18 cellular contexts compared by ENCODE assay signal in the genomic region with DNA sequence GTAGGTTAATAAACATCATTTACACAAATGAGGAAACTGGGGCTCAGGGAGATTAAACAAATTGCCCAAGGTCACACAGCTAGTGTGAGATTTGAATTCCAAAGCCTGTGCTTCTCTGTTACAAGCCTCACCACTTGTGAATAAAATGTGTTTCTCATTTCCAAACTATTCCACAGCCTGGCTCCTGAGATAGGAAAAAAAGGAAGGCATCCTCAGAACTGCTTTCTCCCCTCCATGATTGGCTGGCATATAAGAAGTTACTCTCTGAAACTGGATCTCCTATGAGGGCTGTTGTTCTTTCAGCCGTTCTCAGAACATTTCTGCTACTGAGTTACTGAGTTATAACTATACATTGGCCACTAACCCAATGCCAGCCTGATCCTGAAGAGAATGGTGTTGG.
A peak's percentile ranks its signal among the peaks of the same experiment; 100 is the strongest.
DNase-seq lines count a peak whose midpoint lies in the region; ATAC-seq, FAIRE-seq and TF ChIP-seq lines count a peak whose summit lies in the region.
"Had no signal": no experiment of that assay in that cellular context is flagged by ENCODE, and none has a peak within 500 bp of the region (broad histone marks: within the 10 kb centered on the region; RNA-seq: fewer than 3 reads in every experiment).

No MANE protein-coding gene starts in this region.

- H3K27me3 Mint-ChIP-seq in effector memory CD8-positive, alpha-beta T cell, result peaks cover 6 to 15% of the 10 kb centered on the region in 2 donors

- no peak overlapping the region for H2AFZ ChIP-seq in mammary epithelial cell (ENCODE audit: low read depth, low read length)

- no peak overlapping the region for H3K4me2 ChIP-seq in mammary epithelial cell (ENCODE audit: insufficient read depth, low read depth, low read length)

- intact Hi-C loops in breast epithelium (cut with DNase I; ENCODE audit: low total_unique reads) (no loop called here), mammary epithelial cell (cut with micrococcal nuclease) (no loop called here), tibial artery (cut with DNase I; ENCODE audit: low total_unique reads) (no loop called here)

- no TSS peak for BruUV-seq in mammary epithelial cell (replicated peaks; lab: Mats Ljungman, UMichigan)

- in situ Hi-C loops in mammary epithelial cell (cut with MboI; ENCODE audit: low sequenced_read_pairs in 2 of 2), result no loop called here

- WGBS in mammary epithelial cell (ENCODE audit: low coverage, missing lambda C conversion rate), result 44% methylated on average over 1 of the region's 1 CpG

- no peaks in the 10 kb centered on the region for H3K36me3 Mint-ChIP-seq in effector memory CD8-positive, alpha-beta T cell (ENCODE audit: insufficient read depth)

- H3K4me3 ChIP-seq in breast epithelium (no peak overlapping the region), mammary epithelial cell (replicated peaks in 1 of 3; ENCODE audit: insufficient read depth in 1 of 3, low read depth in 2 of 3, low read length in 3 of 3) (no peak overlapping the region), bronchial epithelial cell (ENCODE audit: low read depth, low read length) (no peak overlapping the region), muscle layer of colon (ENCODE audit: low read depth in 1 of 2, low read length in 2 of 2) (no peak overlapping the region), tibial artery (no peak overlapping the region), Peyer's patch (no peak overlapping the region)
- H3K4me3 ChIP-seq: HAP-1, MG63 had no signal

- H3K27me3 ChIP-seq in breast epithelium (no peaks in the 10 kb centered on the region), mammary epithelial cell (ENCODE audit: insufficient read depth, low read length) (peaks cover 13% of the 10 kb centered on the region), bronchial epithelial cell (ENCODE audit: control insufficient read depth, insufficient read depth, low read length) (no peaks in the 10 kb centered on the region), muscle layer of colon (ENCODE audit: control insufficient read depth in 1 of 2, insufficient read depth in 2 of 2, low read length in 2 of 2) (no peaks in the 10 kb centered on the region), tibial artery (no peaks in the 10 kb centered on the region), Peyer's patch (no peaks in the 10 kb centered on the region)
- H3K27me3 ChIP-seq: MG63 had no signal

- no peaks in the 10 kb centered on the region for H3K9me3 Mint-ChIP-seq in effector memory CD8-positive, alpha-beta T cell

- H3K27ac Mint-ChIP-seq in effector memory CD8-positive, alpha-beta T cell, result no peak overlapping the region

- no peak for ATAC-seq in effector memory CD8-positive, alpha-beta T cell (replicated peaks)
- ATAC-seq: HepG2 had no signal

- peak; percentile 40 for FAIRE-seq in bronchial epithelial cell (lab: Jason Lieb, UNC)
- FAIRE-seq: HepG2 had no signal

- no peaks in the 10 kb centered on the region for H3K4me1 Mint-ChIP-seq in effector memory CD8-positive, alpha-beta T cell (ENCODE audit: low read depth in 2 of 2)

- dilution Hi-C loops in mammary epithelial cell (cut with HindIII; ENCODE audit: low sequenced_read_pairs), result no loop called here

- no peaks in the 10 kb centered on the region for H3K79me2 ChIP-seq in mammary epithelial cell (ENCODE audit: insufficient read depth, low read length)

- no peaks in the 10 kb centered on the region for H3K9me3 ChIP-seq in breast epithelium
- no peaks in the 10 kb centered on the region for H3K9me3 ChIP-seq in mammary epithelial cell (replicated peaks; ENCODE audit: insufficient read depth, low read length)
- no peaks in the 10 kb centered on the region for H3K9me3 ChIP-seq in muscle layer of colon (ENCODE audit: low read length)
- no peaks in the 10 kb centered on the region for H3K9me3 ChIP-seq in tibial artery
- H3K9me3 ChIP-seq in Peyer's patch, result no peaks in the 10 kb centered on the region
- H3K9me3 ChIP-seq: HAP-1, MG63 had no signal

- H4K20me1 ChIP-seq in mammary epithelial cell (ENCODE audit: insufficient read depth, low read length), result no peaks in the 10 kb centered on the region

- CTCF ChIA-PET in mammary epithelial cell (lab: Charles Lee; ENCODE audit: low non-redundant PET), result no interaction called here

- H3K4me1 ChIP-seq in breast epithelium, result peaks cover 0 to 23% of the 10 kb centered on the region in 2 donors
- H3K4me1 ChIP-seq in mammary epithelial cell (ENCODE audit: insufficient read depth, low read length), result no peaks in the 10 kb centered on the region
- peaks cover 79% of the 10 kb centered on the region for H3K4me1 ChIP-seq in muscle layer of colon (ENCODE audit: insufficient read depth, low read length)
- peaks cover 0 to 74% (median 46%) of the 10 kb centered on the region in 4 donors for H3K4me1 ChIP-seq in tibial artery
- H3K4me1 ChIP-seq in Peyer's patch, result peaks cover 0 to 15% (median 0%) of the 10 kb centered on the region in 4 donors

- TF ChIP-seq CTCF in breast epithelium (IDR thresholded peaks at IDR 0.05), result no peak
- no peak for TF ChIP-seq CTCF in mammary epithelial cell (conservative IDR thresholded peaks at IDR 0.05 in 1 of 2, IDR thresholded peaks at IDR 0.05 in 1 of 2; ENCODE audit: extremely low read depth in 1 of 2, insufficient read depth in 1 of 2, low read depth in 1 of 2, low read length in 2 of 2)
- TF ChIP-seq CTCF in bronchial epithelial cell (IDR thresholded peaks at IDR 0.05; ENCODE audit: insufficient read depth, low read length, severe bottlenecking), result no peak
- no peak for TF ChIP-seq CTCF in tibial artery (IDR thresholded peaks at IDR 0.05)
- no peak for TF ChIP-seq CTCF in Peyer's patch (IDR thresholded peaks at IDR 0.05)

- DNase-seq in breast epithelium (ENCODE audit: low spot score in 2 of 2) (no peak), mammary epithelial cell (no peak), bronchial epithelial cell (ENCODE audit: low read depth) (no peak), tibial artery (no peak), Peyer's patch (no peak), SW 1271 (lab: John Stamatoyannopoulos, UW) (no peak)
- no peak for DNase-seq in effector memory CD8-positive, alpha-beta T cell
- DNase-seq: DMS153, MG63, NCI-H1417, NCI-H1930, NCI-H2171 treated with DMSO at 0.1 percent for 48 hours, NCI-H524, OCI-M1 had no signal

- TF ChIP-seq POLR2A in breast epithelium (IDR thresholded peaks at IDR 0.05), result no peak
- TF ChIP-seq POLR2A in Peyer's patch (IDR thresholded peaks at IDR 0.05), result no peak

- no peak overlapping the region for H3K4me3 Mint-ChIP-seq in effector memory CD8-positive, alpha-beta T cell

- peak overlapping the region; percentile 41 to 48 for H3K27ac ChIP-seq in breast epithelium
- no peak overlapping the region for H3K27ac ChIP-seq in mammary epithelial cell (ENCODE audit: insufficient read depth, low read depth, low read length)
- H3K27ac ChIP-seq in muscle layer of colon (ENCODE audit: low read depth, low read length), result peak overlapping the region; percentile 64
- peak overlapping the region; percentile 6 to 26 for H3K27ac ChIP-seq in tibial artery
- peak overlapping the region in 1 of 4 donors; percentile 68 for H3K27ac ChIP-seq in Peyer's patch
- H3K27ac ChIP-seq: C4-2B had no signal

- no peaks in the 10 kb centered on the region for H3K36me3 ChIP-seq in breast epithelium
- H3K36me3 ChIP-seq in mammary epithelial cell (ENCODE audit: insufficient read depth, low read length), result no peaks in the 10 kb centered on the region
- no peaks in the 10 kb centered on the region for H3K36me3 ChIP-seq in bronchial epithelial cell (ENCODE audit: control insufficient read depth, insufficient read depth, low read length)
- H3K36me3 ChIP-seq in muscle layer of colon (ENCODE audit: insufficient read depth, low read length), result no peaks in the 10 kb centered on the region
- H3K36me3 ChIP-seq in tibial artery, result no peaks in the 10 kb centered on the region
- no peaks in the 10 kb centered on the region for H3K36me3 ChIP-seq in Peyer's patch
- H3K36me3 ChIP-seq: HAP-1, MG63 had no signal

- no peak overlapping the region for H3K9ac ChIP-seq in mammary epithelial cell (ENCODE audit: insufficient read depth, low read length)
- no peak overlapping the region for H3K9ac ChIP-seq in muscle layer of colon (ENCODE audit: low read length)
